In genomic region chr6:87945966-87946365, GRCh38 we compare ENCODE assay signal across 14 cellular contexts.
A peak's percentile ranks its signal among the peaks of the same experiment; 100 is the strongest.
DNase-seq lines count a peak whose midpoint lies in the region; ATAC-seq, FAIRE-seq and TF ChIP-seq lines count a peak whose summit lies in the region.
"Had no signal": no experiment of that assay in that cellular context is flagged by ENCODE, and none has a peak within 500 bp of the region (broad histone marks: within the 10 kb centered on the region; RNA-seq: fewer than 3 reads in every experiment).

No MANE protein-coding gene starts in this region.

- H3K27ac ChIP-seq in GM23248: no peak overlapping the region
- H3K27ac ChIP-seq in H1 (ENCODE audit: low read depth, low read length): no peak overlapping the region
- peak overlapping the region; percentile 47 to 48 for H3K27ac ChIP-seq in prostate gland
- H3K27ac ChIP-seq: cardiac muscle cell, VCaP had no signal

- H3K9me2 ChIP-seq in GM23248 (ENCODE audit: insufficient read depth): no peaks in the 10 kb centered on the region

- H3K79me2 ChIP-seq in GM23248 (ENCODE audit: insufficient read depth) (no peaks in the 10 kb centered on the region), H1 (ENCODE audit: control insufficient read depth in 1 of 2, insufficient read depth in 2 of 2, low read length in 2 of 2) (no peaks in the 10 kb centered on the region)

- H4K5ac ChIP-seq in H1 (ENCODE audit: insufficient read length, low read depth, low read length): no peak overlapping the region

- CTCF ChIA-PET in H1 (lab: Charles Lee; ENCODE audit: partially characterized antibody): interaction anchor here (1.0 to 2.5 kb wide), 2 partner anchors 16 to 106 kb away, joined by 4 to 8 read pairs; no protein-coding TSS in a partner anchor

- intact Hi-C loops in prostate gland (cut with DNase I): no loop called here

- H3K4me2 ChIP-seq in GM23248 (ENCODE audit: unreplicated experiment): peak overlapping the region; percentile 18
- no peak overlapping the region for H3K4me2 ChIP-seq in H1 (ENCODE audit: insufficient read depth in 1 of 2, low read depth in 2 of 2, low read length in 2 of 2)

- 0 out of 2 replicates have a peak, but pooled peaks cover 4% of the 10 kb centered on the region for H3F3A ChIP-seq in GM23248 (ENCODE audit: insufficient read depth)

- no peak overlapping the region for H3K23ac ChIP-seq in H1 (ENCODE audit: insufficient read length)

- no peak overlapping the region for H3K9ac ChIP-seq in GM23248
- no peak overlapping the region for H3K9ac ChIP-seq in H1 (replicated peaks in 1 of 4; ENCODE audit: extremely low read depth in 1 of 4, low read depth in 3 of 4, low read length in 3 of 4)

- H3K4me1 ChIP-seq in GM23248 (ENCODE audit: insufficient read depth) (peaks cover 21% of the 10 kb centered on the region), H1 (replicated peaks in 1 of 4; ENCODE audit: control insufficient read depth in 3 of 4, insufficient read depth in 4 of 4, low read length in 3 of 4) (no peaks in the 10 kb centered on the region), prostate gland (replicated peaks) (no peaks in the 10 kb centered on the region)

- H4K20me1 ChIP-seq in GM23248 (ENCODE audit: insufficient read depth) (no peaks in the 10 kb centered on the region), H1 (replicated peaks in 1 of 2; ENCODE audit: control insufficient read depth in 1 of 2, insufficient read depth in 2 of 2, low read length in 2 of 2) (no peaks in the 10 kb centered on the region)

- TF ChIP-seq RAD21 in H1 (IDR thresholded peaks at IDR 0.05 in 1 of 2, conservative IDR thresholded peaks at IDR 0.05 in 1 of 2; ENCODE audit: low read depth in 2 of 2, low read length in 2 of 2): no peak

- no peak overlapping the region for H2BK20ac ChIP-seq in H1 (ENCODE audit: low read length)

- no peak for ATAC-seq in GM18867 (IDR thresholded peaks at IDR 0.05; ENCODE audit: unreplicated experiment)

- no peak overlapping the region for H3K14ac ChIP-seq in H1 (ENCODE audit: insufficient read length)

- H3K36me3 ChIP-seq in GM23248 (ENCODE audit: low read depth) (no peaks in the 10 kb centered on the region), H1 (ENCODE audit: control insufficient read depth in 2 of 4, insufficient read depth in 4 of 4, low read length in 3 of 4) (no peaks in the 10 kb centered on the region), prostate gland (no peaks in the 10 kb centered on the region)
- H3K36me3 ChIP-seq: cardiac muscle cell had no signal

- 6 to 8% methylated on average over 5 of the region's 5 CpGs for WGBS in GM23248 (ENCODE audit: low coverage in 1 of 2, low lambda C conversion rate in 2 of 2, missing lambda C conversion rate in 2 of 2), 2 experiments
- 90% methylated on average over 5 of the region's 5 CpGs; no CpG with 5 or more reads in 1 of the 2 experiments for WGBS in H1 (ENCODE audit: extremely low coverage in 1 of 2, insufficient coverage in 1 of 2, insufficient read length in 1 of 2, insufficient replicate concordance in 2 of 2, low coverage in 1 of 2, low lambda C conversion rate in 2 of 2, missing lambda C conversion rate in 1 of 2), 2 experiments
- WGBS in prostate gland: 19% methylated on average over 5 of the region's 5 CpGs

- H3K23me2 ChIP-seq in H1 (ENCODE audit: low read depth, low read length): no peaks in the 10 kb centered on the region

- DNase-seq in GM23248: peak; percentile 56
- peak; percentile 92 to 94 for DNase-seq in NCI-H446 (lab: John Stamatoyannopoulos, UW)
- DNase-seq in H1 (ENCODE audit: low read depth in 1 of 2, low spot score in 2 of 2): no peak
- DNase-seq in prostate gland (ENCODE audit: low spot score): peak; percentile 80
- no peak for DNase-seq in GM12892 (ENCODE audit: insufficient read length)
- no peak for DNase-seq in H54 (ENCODE audit: insufficient read length, low spot score)
- no peak for DNase-seq in activated T-cell treated with anti-CD3 and anti-CD28 coated beads for 4 hours
- DNase-seq: activated CD4-positive, alpha-beta T cell treated with anti-CD3 and anti-CD28 coated beads, Interleukin-2, amount 50 U/mL, for 4 hours; activated T-cell treated with anti-CD3 and anti-CD28 coated beads, Interleukin-2, amount 50 U/mL, for 24 hours; EL; NCI-H2029 had no signal

- no peaks in the 10 kb centered on the region for H3K79me1 ChIP-seq in H1 (ENCODE audit: low read depth, low read length)

- H3K27me3 ChIP-seq in GM23248 (replicated peaks; ENCODE audit: insufficient read depth) (peaks cover 17% of the 10 kb centered on the region; the same call in 1 of the 2 replicates), H1 (replicated peaks in 1 of 4; ENCODE audit: control insufficient read depth in 3 of 4, extremely low read depth in 1 of 4, insufficient read depth in 3 of 4, low read length in 3 of 4) (no peaks in the 10 kb centered on the region), prostate gland (replicated peaks; ENCODE audit: insufficient read depth) (no peaks in the 10 kb centered on the region)
- H3K27me3 ChIP-seq: cardiac muscle cell had no signal

- H2BK15ac ChIP-seq in H1 (ENCODE audit: low read length): no peak overlapping the region

- no peak overlapping the region for H3K4ac ChIP-seq in H1 (replicated peaks; ENCODE audit: insufficient read length, low read depth, low read length)

- no peak overlapping the region for H3K4me3 ChIP-seq in GM23248
- H3K4me3 ChIP-seq in H1 (ENCODE audit: extremely low read depth in 1 of 4, insufficient read depth in 2 of 4, low read depth in 3 of 4, low read length in 4 of 4): no peak overlapping the region
- no peak overlapping the region for H3K4me3 ChIP-seq in prostate gland
- H3K4me3 ChIP-seq: cardiac muscle cell had no signal

- POLR2A ChIA-PET in H1 (lab: Charles Lee; ENCODE audit: partially characterized antibody): no interaction called here

- H2AK5ac ChIP-seq in H1 (ENCODE audit: low read depth, low read length): no peak overlapping the region

- H4K91ac ChIP-seq in H1 (replicated peaks; ENCODE audit: insufficient read length, low read length): no peak overlapping the region

- H3K56ac ChIP-seq in H1 (replicated peaks; ENCODE audit: insufficient read length, low read depth, low read length): no peak overlapping the region

- no peak for TF ChIP-seq CTCF in H1 (IDR thresholded peaks at IDR 0.05; ENCODE audit: control extremely low read depth in 1 of 3, insufficient read depth in 1 of 3, low read depth in 1 of 3, low read length in 3 of 3)
- no peak for TF ChIP-seq CTCF in prostate gland (IDR thresholded peaks at IDR 0.05)

- no peak overlapping the region for H2BK120ac ChIP-seq in H1 (replicated peaks; ENCODE audit: low read depth, low read length)

- H2BK12ac ChIP-seq in H1 (ENCODE audit: low read depth, low read length): no peak overlapping the region

- no peak overlapping the region for H3K18ac ChIP-seq in H1 (ENCODE audit: extremely low read depth, low read length)

- H2BK5ac ChIP-seq in H1 (ENCODE audit: low read depth, low read length): no peak overlapping the region

- no peak overlapping the region for H4K8ac ChIP-seq in H1 (ENCODE audit: extremely low read depth, insufficient read depth, low read length)

- FAIRE-seq in H1 (lab: Jason Lieb, UNC): no peak
- FAIRE-seq in GM12892 (lab: Jason Lieb, UNC): no peak
- no peak for FAIRE-seq in H54 (lab: Jason Lieb, UNC)

- H2AFZ ChIP-seq in GM23248 (peak overlapping the region; percentile 42), H1 (ENCODE audit: low read length) (0 out of 2 replicates have a peak overlapping the region, but pooled peaks have one; percentile 28)

- no peaks in the 10 kb centered on the region for H3K9me3 ChIP-seq in GM23248 (ENCODE audit: low read depth)
- no peaks in the 10 kb centered on the region for H3K9me3 ChIP-seq in H1 (ENCODE audit: insufficient read depth in 2 of 2, low read depth in 1 of 2, low read length in 1 of 2)
- no peaks in the 10 kb centered on the region for H3K9me3 ChIP-seq in prostate gland

- in situ Hi-C loops in GM23248 (cut with MboI): loop anchor here (25.0 kb wide), 1 partner anchor 916 kb away; no protein-coding TSS in a partner anchor

- TF ChIP-seq EP300 in H1 (IDR thresholded peaks at IDR 0.05; ENCODE audit: borderline replicate concordance in 1 of 2, low read depth in 2 of 2, low read length in 2 of 2): no peak

- TF ChIP-seq POLR2A in H1 (IDR thresholded peaks at IDR 0.05; ENCODE audit: control extremely low read depth in 1 of 2, low read depth in 2 of 2, low read length in 2 of 2) (no peak), prostate gland (IDR thresholded peaks at IDR 0.05) (no peak), GM12892 (IDR thresholded peaks at IDR 0.05; ENCODE audit: low read depth, low read length) (no peak), H54 (IDR thresholded peaks at IDR 0.05; ENCODE audit: low read depth, low read length) (no peak)

TF ChIP-seq in H1, 55 proteins besides CTCF, POLR2A, EP300 and RAD21:
- TF ChIP-seq HDAC6 (IDR thresholded peaks at IDR 0.05; ENCODE audit: low read depth, low read length) (no peak), ASH2L (IDR thresholded peaks at IDR 0.05; ENCODE audit: low read length) (no peak), SRF (IDR thresholded peaks at IDR 0.05; ENCODE audit: low read depth, low read length) (no peak), CTBP2 (IDR thresholded peaks at IDR 0.05; ENCODE audit: borderline replicate concordance, insufficient read depth, insufficient read length, low read length) (no peak), TAF7 (optimal IDR thresholded peaks at IDR 0.05; ENCODE audit: borderline replicate concordance, low read depth, low read length) (no peak), BACH1 (IDR thresholded peaks at IDR 0.05; ENCODE audit: low read length) (no peak), ZNF274 (IDR thresholded peaks at IDR 0.05; ENCODE audit: borderline replicate concordance, extremely low read depth, low read length) (no peak), TCF12 (IDR thresholded peaks at IDR 0.05; ENCODE audit: low read depth, low read length) (no peak), JUN (IDR thresholded peaks at IDR 0.05; ENCODE audit: low read depth, low read length) (no peak), POU5F1 (IDR thresholded peaks at IDR 0.05; ENCODE audit: low read depth, low read length) (no peak), TEAD4 (IDR thresholded peaks at IDR 0.05; ENCODE audit: low read depth, low read length) (no peak), EGR1 (IDR thresholded peaks at IDR 0.05; ENCODE audit: borderline replicate concordance, low read depth, low read length) (no peak)

Comparison
In these comparisons a context has a peak if more than half of its experiments do, and no peak if none do; other contexts are left out.
1. DNase-seq: peak in GM23248 (single experiment), NCI-H446 (2 of 2) and prostate gland (single experiment); none in H1 (0 of 2), GM12892 (single experiment), H54 (single experiment) and activated T-cell treated with anti-CD3 and anti-CD28 coated beads for 4 hours (single experiment).
2. H3K27ac ChIP-seq: peak in prostate gland (2 of 2); none in GM23248 (single experiment) and H1 (single experiment).